ENCODE assay signal across 1 cellular context in genomic region chr2:230457073-230457768, GRCh38.
TF ChIP-seq lines count a peak whose summit lies in the region.

No MANE protein-coding gene starts in this region.

TF ChIP-seq in GM23338, 12 proteins besides CTCF, POLR2A, EP300 and RAD21 (continued from another document):
- TF ChIP-seq, protein P1, sequence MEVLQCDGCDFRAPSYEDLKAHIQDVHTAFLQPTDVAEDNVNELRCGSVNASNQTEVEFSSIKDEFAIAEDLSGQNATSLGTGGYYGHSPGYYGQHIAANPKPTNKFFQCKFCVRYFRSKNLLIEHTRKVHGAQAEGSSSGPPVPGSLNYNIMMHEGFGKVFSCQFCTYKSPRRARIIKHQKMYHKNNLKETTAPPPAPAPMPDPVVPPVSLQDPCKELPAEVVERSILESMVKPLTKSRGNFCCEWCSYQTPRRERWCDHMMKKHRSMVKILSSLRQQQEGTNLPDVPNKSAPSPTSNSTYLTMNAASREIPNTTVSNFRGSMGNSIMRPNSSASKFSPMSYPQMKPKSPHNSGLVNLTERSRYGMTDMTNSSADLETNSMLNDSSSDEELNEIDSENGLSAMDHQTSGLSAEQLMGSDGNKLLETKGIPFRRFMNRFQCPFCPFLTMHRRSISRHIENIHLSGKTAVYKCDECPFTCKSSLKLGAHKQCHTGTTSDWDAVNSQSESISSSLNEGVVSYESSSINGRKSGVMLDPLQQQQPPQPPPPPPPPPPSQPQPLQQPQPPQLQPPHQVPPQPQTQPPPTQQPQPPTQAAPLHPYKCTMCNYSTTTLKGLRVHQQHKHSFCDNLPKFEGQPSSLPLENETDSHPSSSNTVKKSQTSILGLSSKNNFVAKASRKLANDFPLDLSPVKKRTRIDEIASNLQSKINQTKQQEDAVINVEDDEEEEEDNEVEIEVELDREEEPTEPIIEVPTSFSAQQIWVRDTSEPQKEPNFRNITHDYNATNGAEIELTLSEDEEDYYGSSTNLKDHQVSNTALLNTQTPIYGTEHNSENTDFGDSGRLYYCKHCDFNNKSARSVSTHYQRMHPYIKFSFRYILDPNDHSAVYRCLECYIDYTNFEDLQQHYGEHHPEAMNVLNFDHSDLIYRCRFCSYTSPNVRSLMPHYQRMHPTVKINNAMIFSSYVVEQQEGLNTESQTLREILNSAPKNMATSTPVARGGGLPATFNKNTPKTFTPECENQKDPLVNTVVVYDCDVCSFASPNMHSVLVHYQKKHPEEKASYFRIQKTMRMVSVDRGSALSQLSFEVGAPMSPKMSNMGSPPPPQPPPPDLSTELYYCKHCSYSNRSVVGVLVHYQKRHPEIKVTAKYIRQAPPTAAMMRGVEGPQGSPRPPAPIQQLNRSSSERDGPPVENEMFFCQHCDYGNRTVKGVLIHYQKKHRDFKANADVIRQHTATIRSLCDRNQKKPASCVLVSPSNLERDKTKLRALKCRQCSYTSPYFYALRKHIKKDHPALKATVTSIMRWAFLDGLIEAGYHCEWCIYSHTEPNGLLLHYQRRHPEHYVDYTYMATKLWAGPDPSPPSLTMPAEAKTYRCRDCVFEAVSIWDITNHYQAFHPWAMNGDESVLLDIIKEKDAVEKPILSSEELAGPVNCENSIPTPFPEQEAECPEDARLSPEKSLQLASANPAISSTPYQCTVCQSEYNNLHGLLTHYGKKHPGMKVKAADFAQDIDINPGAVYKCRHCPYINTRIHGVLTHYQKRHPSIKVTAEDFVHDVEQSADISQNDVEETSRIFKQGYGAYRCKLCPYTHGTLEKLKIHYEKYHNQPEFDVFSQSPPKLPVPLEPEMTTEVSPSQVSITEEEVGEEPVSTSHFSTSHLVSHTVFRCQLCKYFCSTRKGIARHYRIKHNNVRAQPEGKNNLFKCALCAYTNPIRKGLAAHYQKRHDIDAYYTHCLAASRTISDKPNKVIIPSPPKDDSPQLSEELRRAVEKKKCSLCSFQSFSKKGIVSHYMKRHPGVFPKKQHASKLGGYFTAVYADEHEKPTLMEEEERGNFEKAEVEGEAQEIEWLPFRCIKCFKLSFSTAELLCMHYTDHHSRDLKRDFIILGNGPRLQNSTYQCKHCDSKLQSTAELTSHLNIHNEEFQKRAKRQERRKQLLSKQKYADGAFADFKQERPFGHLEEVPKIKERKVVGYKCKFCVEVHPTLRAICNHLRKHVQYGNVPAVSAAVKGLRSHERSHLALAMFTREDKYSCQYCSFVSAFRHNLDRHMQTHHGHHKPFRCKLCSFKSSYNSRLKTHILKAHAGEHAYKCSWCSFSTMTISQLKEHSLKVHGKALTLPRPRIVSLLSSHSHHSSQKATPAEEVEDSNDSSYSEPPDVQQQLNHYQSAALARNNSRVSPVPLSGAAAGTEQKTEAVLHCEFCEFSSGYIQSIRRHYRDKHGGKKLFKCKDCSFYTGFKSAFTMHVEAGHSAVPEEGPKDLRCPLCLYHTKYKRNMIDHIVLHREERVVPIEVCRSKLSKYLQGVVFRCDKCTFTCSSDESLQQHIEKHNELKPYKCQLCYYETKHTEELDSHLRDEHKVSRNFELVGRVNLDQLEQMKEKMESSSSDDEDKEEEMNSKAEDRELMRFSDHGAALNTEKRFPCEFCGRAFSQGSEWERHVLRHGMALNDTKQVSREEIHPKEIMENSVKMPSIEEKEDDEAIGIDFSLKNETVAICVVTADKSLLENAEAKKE (CRISPR knock-in tag; IDR thresholded peaks at IDR 0.05), result no peak
- TF ChIP-seq STAT1 (IDR thresholded peaks at IDR 0.05; ENCODE audit: unreplicated experiment) (no peak), NANOG (IDR thresholded peaks at IDR 0.05; ENCODE audit: borderline replicate concordance) (no peak), CREB1 (CRISPR knock-in tag; IDR thresholded peaks at IDR 0.05; ENCODE audit: low read depth) (no peak), EZH2phosphoT487 (IDR thresholded peaks at IDR 0.05; ENCODE audit: unreplicated experiment) (no peak), ETS1 (IDR thresholded peaks at IDR 0.05) (no peak)
- TF ChIP-seq, protein P2, sequence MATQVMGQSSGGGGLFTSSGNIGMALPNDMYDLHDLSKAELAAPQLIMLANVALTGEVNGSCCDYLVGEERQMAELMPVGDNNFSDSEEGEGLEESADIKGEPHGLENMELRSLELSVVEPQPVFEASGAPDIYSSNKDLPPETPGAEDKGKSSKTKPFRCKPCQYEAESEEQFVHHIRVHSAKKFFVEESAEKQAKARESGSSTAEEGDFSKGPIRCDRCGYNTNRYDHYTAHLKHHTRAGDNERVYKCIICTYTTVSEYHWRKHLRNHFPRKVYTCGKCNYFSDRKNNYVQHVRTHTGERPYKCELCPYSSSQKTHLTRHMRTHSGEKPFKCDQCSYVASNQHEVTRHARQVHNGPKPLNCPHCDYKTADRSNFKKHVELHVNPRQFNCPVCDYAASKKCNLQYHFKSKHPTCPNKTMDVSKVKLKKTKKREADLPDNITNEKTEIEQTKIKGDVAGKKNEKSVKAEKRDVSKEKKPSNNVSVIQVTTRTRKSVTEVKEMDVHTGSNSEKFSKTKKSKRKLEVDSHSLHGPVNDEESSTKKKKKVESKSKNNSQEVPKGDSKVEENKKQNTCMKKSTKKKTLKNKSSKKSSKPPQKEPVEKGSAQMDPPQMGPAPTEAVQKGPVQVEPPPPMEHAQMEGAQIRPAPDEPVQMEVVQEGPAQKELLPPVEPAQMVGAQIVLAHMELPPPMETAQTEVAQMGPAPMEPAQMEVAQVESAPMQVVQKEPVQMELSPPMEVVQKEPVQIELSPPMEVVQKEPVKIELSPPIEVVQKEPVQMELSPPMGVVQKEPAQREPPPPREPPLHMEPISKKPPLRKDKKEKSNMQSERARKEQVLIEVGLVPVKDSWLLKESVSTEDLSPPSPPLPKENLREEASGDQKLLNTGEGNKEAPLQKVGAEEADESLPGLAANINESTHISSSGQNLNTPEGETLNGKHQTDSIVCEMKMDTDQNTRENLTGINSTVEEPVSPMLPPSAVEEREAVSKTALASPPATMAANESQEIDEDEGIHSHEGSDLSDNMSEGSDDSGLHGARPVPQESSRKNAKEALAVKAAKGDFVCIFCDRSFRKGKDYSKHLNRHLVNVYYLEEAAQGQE (IDR thresholded peaks at IDR 0.05; ENCODE audit: unreplicated experiment), result no peak
